In the genomic region with DNA sequence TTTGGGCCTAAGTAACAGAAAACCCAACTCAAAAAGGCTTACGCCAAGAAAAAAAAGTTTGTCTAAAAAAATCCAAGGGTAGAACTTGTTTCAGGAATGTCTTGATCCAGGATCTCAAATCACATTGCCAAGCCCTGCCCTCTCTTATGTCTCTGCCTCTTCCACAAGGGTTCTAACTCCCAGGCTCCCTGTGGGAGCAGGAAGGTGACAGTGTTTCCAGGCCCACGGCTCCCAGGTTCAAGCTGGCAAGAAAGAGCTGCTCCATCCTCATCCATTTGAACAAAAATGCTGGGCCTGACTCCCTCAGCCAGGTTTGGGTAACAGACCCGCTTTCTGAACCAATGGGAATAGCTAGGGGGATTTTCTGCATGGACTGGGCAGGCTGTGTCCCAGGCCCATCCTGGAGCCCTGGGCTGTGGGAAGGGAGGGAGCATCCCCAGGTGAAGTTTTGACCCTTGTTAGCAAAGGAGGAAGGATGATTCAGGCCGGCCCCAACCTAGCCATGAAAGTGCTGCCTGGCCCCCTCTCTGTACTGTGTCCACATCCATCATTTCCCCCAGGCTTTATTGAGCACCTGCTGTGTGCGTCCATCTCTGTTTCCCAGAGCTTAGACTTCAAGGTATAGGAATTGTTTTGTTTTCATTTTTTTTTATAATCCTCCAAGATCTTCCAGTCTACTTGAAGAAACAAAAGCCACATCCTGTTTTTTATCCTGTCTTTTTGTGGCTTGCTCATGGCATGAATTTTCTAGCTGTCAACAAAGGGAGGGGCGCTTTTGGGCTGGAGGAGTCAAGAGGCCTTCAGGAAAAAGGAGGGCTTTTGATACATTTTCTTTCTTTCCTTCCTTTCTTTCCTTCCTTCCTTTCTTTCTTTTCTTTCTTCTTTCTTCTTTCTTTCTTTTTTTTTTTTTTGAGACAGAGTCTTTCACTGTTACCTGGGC, we compare ENCODE assay signal across 13 cellular contexts.
DNase-seq lines count a peak whose midpoint lies in the region; ATAC-seq, FAIRE-seq and TF ChIP-seq lines count a peak whose summit lies in the region.
"Had no signal": no experiment of that assay in that cellular context is flagged by ENCODE, and none has a peak within 500 bp of the region (broad histone marks: within the 10 kb centered on the region; RNA-seq: fewer than 3 reads in every experiment).

No MANE protein-coding gene starts in this region.

- no peak overlapping the region for H3K9ac ChIP-seq in rectal smooth muscle tissue (ENCODE audit: low read length)
- H3K9ac ChIP-seq in MM.1S (ENCODE audit: low read length) = no peak overlapping the region

- ATAC-seq in GM21360 (IDR thresholded peaks at IDR 0.05; ENCODE audit: unreplicated experiment) = no peak

- H3K36me3 ChIP-seq in esophagus squamous epithelium (no peaks in the 10 kb centered on the region), rectal smooth muscle tissue (ENCODE audit: control insufficient read depth, insufficient read depth, low read length) (no peaks in the 10 kb centered on the region), MM.1S (replicated peaks; ENCODE audit: insufficient read depth, low read length) (no peaks in the 10 kb centered on the region)

- H3K9me2 ChIP-seq in MM.1S (replicated peaks; ENCODE audit: insufficient read depth, low read length) = no peaks in the 10 kb centered on the region

- TF ChIP-seq POLR2A in esophagus squamous epithelium (IDR thresholded peaks at IDR 0.05) = no peak

- H3K4me1 ChIP-seq in esophagus squamous epithelium = peaks cover 14 to 21% (median 21%) of the 10 kb centered on the region in 3 donors
- peaks cover 11% of the 10 kb centered on the region for H3K4me1 ChIP-seq in rectal smooth muscle tissue (ENCODE audit: control insufficient read depth, insufficient read depth, low read length)
- no peaks in the 10 kb centered on the region for H3K4me1 ChIP-seq in MM.1S (ENCODE audit: low read length)

- H3K4me2 ChIP-seq in MM.1S (ENCODE audit: low read depth, low read length) = no peak overlapping the region

- H3K9me3 ChIP-seq in esophagus squamous epithelium = no peaks in the 10 kb centered on the region
- H3K9me3 ChIP-seq in MM.1S (replicated peaks; ENCODE audit: insufficient read depth, low read length) = no peaks in the 10 kb centered on the region

- WGBS in esophagus squamous epithelium, 2 donors = 78 to 84% methylated on average over 4 of the region's 6 CpGs

- H3K27ac ChIP-seq in esophagus squamous epithelium (peak overlapping the region; percentile 25 to 82 (median 73)), rectal smooth muscle tissue (ENCODE audit: low read depth, low read length) (peak overlapping the region; percentile 84), MM.1S (ENCODE audit: low read length) (no peak overlapping the region)

- H3K79me2 ChIP-seq in MM.1S (ENCODE audit: low read length) = no peaks in the 10 kb centered on the region

- H3F3A ChIP-seq in MM.1S (ENCODE audit: insufficient read depth, low read length) = no peaks in the 10 kb centered on the region

- no peak overlapping the region for H2AFZ ChIP-seq in MM.1S (ENCODE audit: low read length)

- DNase-seq in EL (peak; percentile 61), RCC 7860 (ENCODE audit: low spot score) (peak; percentile 26), esophagus squamous epithelium (lab: John Stamatoyannopoulos, UW) (no peak), C1 segment of cervical spinal cord (lab: John Stamatoyannopoulos, UW) (no peak), MM.1S (no peak)
- DNase-seq in stimulated activated naive CD4-positive, alpha-beta T cell treated with Interleukin-2 at 50 U/mL for 16 hours (lab: John Stamatoyannopoulos, UW) = no peak
- DNase-seq: activated naive CD8-positive, alpha-beta T cell treated with anti-CD3 and anti-CD28 coated beads for 36 hours; CD4-positive, CD25-positive, alpha-beta regulatory T cell; glutamatergic neuron; Karpas-422; T-helper 9 cell had no signal

- FAIRE-seq in RCC 7860 (lab: Jason Lieb, UNC) = no peak

- no peaks in the 10 kb centered on the region for H4K20me1 ChIP-seq in MM.1S (ENCODE audit: insufficient read depth, low read length)

- TF ChIP-seq CTCF in esophagus squamous epithelium (IDR thresholded peaks at IDR 0.05) (no peak), MM.1S (IDR thresholded peaks at IDR 0.05; ENCODE audit: low read length) (no peak)

- intact Hi-C loops in esophagus squamous epithelium (cut with DNase I) = no loop called here

- H3K4me3 ChIP-seq in esophagus squamous epithelium = no peak overlapping the region
- H3K4me3 ChIP-seq in rectal smooth muscle tissue (ENCODE audit: low read length) = no peak overlapping the region
- H3K4me3 ChIP-seq in MM.1S (ENCODE audit: low read length) = no peak overlapping the region

- H3K27me3 ChIP-seq in esophagus squamous epithelium (peaks cover 0 to 8% (median 0%) of the 10 kb centered on the region in 4 donors), rectal smooth muscle tissue (ENCODE audit: control insufficient read depth, insufficient read depth, low read length) (no peaks in the 10 kb centered on the region), MM.1S (replicated peaks; ENCODE audit: insufficient read depth, low read length) (no peaks in the 10 kb centered on the region)

Comparison
In these comparisons a context has a peak if more than half of its experiments do, and no peak if none do; other contexts are left out.
1. DNase-seq: peak in EL (single experiment) and RCC 7860 (single experiment); none in esophagus squamous epithelium (single experiment), C1 segment of cervical spinal cord (0 of 14), stimulated activated naive CD4-positive, alpha-beta T cell treated with Interleukin-2 at 50 U/mL for 16 hours (single experiment) and MM.1S (single experiment).